In genomic region chr18:10642915-10643524, GRCh38 we compare ENCODE assay signal across 8 cellular contexts.
A peak's percentile ranks its signal among the peaks of the same experiment; 100 is the strongest.
DNase-seq lines count a peak whose midpoint lies in the region; ATAC-seq, FAIRE-seq and TF ChIP-seq lines count a peak whose summit lies in the region.
"Not testable (repeated sequence)": the region's sequence is repeated elsewhere in the genome, so short reads cannot be mapped to it uniquely, and the experiment has no call there.

No MANE protein-coding gene starts in this region.

- not testable (repeated sequence) for H3K4me3 ChIP-seq in K562

- H3K9ac ChIP-seq in K562 (ENCODE audit: insufficient read depth in 1 of 2, low read depth in 2 of 2, low read length in 2 of 2), result not testable (repeated sequence)

- H3K27ac ChIP-seq in K562 (ENCODE audit: extremely low read depth, low read depth, low read length), result not testable (repeated sequence)

- WGBS in K562 (ENCODE audit: insufficient coverage, low coverage, missing lambda C conversion rate), result 0% methylated on average over 1 of the region's 5 CpGs

- not testable (repeated sequence) for H3K27me3 Mint-ChIP-seq in stimulated activated memory B cell treated with anti-CD40 and anti-IgM and Interleukin-4, amounts not matched to agents 10 μg/mL and 1 μg/mL and 100 μg/mL, for 72 hours

- peak; percentile 70 for ATAC-seq in GM19023 (IDR thresholded peaks at IDR 0.05; ENCODE audit: unreplicated experiment)
- ATAC-seq in GM19452 (IDR thresholded peaks at IDR 0.05; ENCODE audit: unreplicated experiment), result peak; percentile 76
- peak; percentile 74 for ATAC-seq in GM21619 (IDR thresholded peaks at IDR 0.05; ENCODE audit: unreplicated experiment)
- peak; percentile 55 for ATAC-seq in HG02943 (IDR thresholded peaks at IDR 0.05; ENCODE audit: low read depth, unreplicated experiment)
- peak; percentile 74 for ATAC-seq in HG03460 (IDR thresholded peaks at IDR 0.05; ENCODE audit: unreplicated experiment)
- peak; percentile 47; the same call in 2 of the 3 replicates for ATAC-seq in K562
- peak; percentile 32 for ATAC-seq in stimulated activated memory B cell treated with anti-CD40 and anti-IgM and Interleukin-4, amounts not matched to agents 10 μg/mL and 1 μg/mL and 100 μg/mL, for 72 hours

- not testable (repeated sequence) for H3K9me3 ChIP-seq in K562 (replicated peaks; ENCODE audit: control insufficient read depth, insufficient read depth, low read depth, low read length)

- not testable (repeated sequence) for H3K4me2 ChIP-seq in K562 (ENCODE audit: insufficient read depth, low read length)

- H3K79me2 ChIP-seq in K562 (ENCODE audit: control insufficient read depth, insufficient read depth, low read length), result not testable (repeated sequence)

- not testable (repeated sequence) for TF ChIP-seq RAD21 in K562 (CRISPR knock-in tag; conservative IDR thresholded peaks at IDR 0.05 in 1 of 2, IDR thresholded peaks at IDR 0.05 in 1 of 2)

- not testable (repeated sequence) for TF ChIP-seq EP300 in K562 (IDR thresholded peaks at IDR 0.05; ENCODE audit: low read length)

- not testable (repeated sequence) for BruUV-seq in K562 (replicated peaks; lab: Mats Ljungman, UMichigan)

- not testable (repeated sequence) for H3K27me3 ChIP-seq in K562 (ENCODE audit: control insufficient read depth in 2 of 2, insufficient read depth in 2 of 2, low read length in 2 of 2)

- not testable (repeated sequence) for DNase-seq in GM12891 (ENCODE audit: insufficient read length, low spot score); K562 (ENCODE audit: extremely low read depth in 1 of 4, low spot score in 3 of 4)

- in situ Hi-C loops in K562 (cut with MboI), result not testable (repeated sequence)

- not testable (repeated sequence) for H3K36me3 ChIP-seq in K562 (ENCODE audit: control insufficient read depth, insufficient read depth, low read length)

- intact Hi-C loops in K562 (cut with micrococcal nuclease), result not testable (repeated sequence)

- not testable (repeated sequence) for TF ChIP-seq CTCF in K562 (IDR thresholded peaks at IDR 0.05 in 2 of 3, conservative IDR thresholded peaks at IDR 0.05 in 1 of 3; ENCODE audit: insufficient read depth in 2 of 3, low read depth in 1 of 3, low read length in 3 of 3)

- not testable (repeated sequence) for TF ChIP-seq POLR2A in GM12891 (IDR thresholded peaks at IDR 0.05; ENCODE audit: low read depth, low read length); K562 (conservative IDR thresholded peaks at IDR 0.05)

- not testable (repeated sequence) for H2AFZ ChIP-seq in K562 (ENCODE audit: low read depth, low read length)

- not testable (repeated sequence) for H3K36me3 Mint-ChIP-seq in stimulated activated memory B cell treated with anti-CD40 and anti-IgM and Interleukin-4, amounts not matched to agents 10 μg/mL and 1 μg/mL and 100 μg/mL, for 72 hours

- not testable (repeated sequence) for H3K4me1 ChIP-seq in K562 (replicated peaks in 1 of 2; ENCODE audit: control insufficient read depth in 2 of 2, insufficient read depth in 2 of 2, low read length in 2 of 2)

- H3K4me3 Mint-ChIP-seq in stimulated activated memory B cell treated with anti-CD40 and anti-IgM and Interleukin-4, amounts not matched to agents 10 μg/mL and 1 μg/mL and 100 μg/mL, for 72 hours, result not testable (repeated sequence)

- not testable (repeated sequence) for H3K9me1 ChIP-seq in K562 (ENCODE audit: control insufficient read depth, insufficient read depth, low read length)

- FAIRE-seq in GM12891 (lab: Jason Lieb, UNC) (peak; percentile 81), K562 (lab: Jason Lieb, UNC) (peak; percentile 46)

- CTCF ChIA-PET in K562 (lab: Yijun Ruan, JAX; ENCODE audit: low intra/inter-chr PET ratio), result not testable (repeated sequence)

- H4K20me1 ChIP-seq in K562 (replicated peaks; ENCODE audit: control insufficient read depth, insufficient read depth, low read length), result not testable (repeated sequence)

- POLR2A ChIA-PET in K562 (lab: Yijun Ruan, JAX), result not testable (repeated sequence)

- H3K4me1 Mint-ChIP-seq in stimulated activated memory B cell treated with anti-CD40 and anti-IgM and Interleukin-4, amounts not matched to agents 10 μg/mL and 1 μg/mL and 100 μg/mL, for 72 hours, result not testable (repeated sequence)

- H3K27ac Mint-ChIP-seq in stimulated activated memory B cell treated with anti-CD40 and anti-IgM and Interleukin-4, amounts not matched to agents 10 μg/mL and 1 μg/mL and 100 μg/mL, for 72 hours, result not testable (repeated sequence)

- H3K9me3 Mint-ChIP-seq in stimulated activated memory B cell treated with anti-CD40 and anti-IgM and Interleukin-4, amounts not matched to agents 10 μg/mL and 1 μg/mL and 100 μg/mL, for 72 hours, result not testable (repeated sequence)
